Comparison of ENCODE assay signal across 8 cellular contexts in genomic region chr1:85199667-85200366, GRCh38. TPM values are rescaled to one million over a fixed set of nuclear protein-coding genes. Genes with fewer than 3 reads are reported as not detected.
A peak's percentile ranks its signal among the peaks of the same experiment; 100 is the strongest.
DNase-seq lines count a peak whose midpoint lies in the region; FAIRE-seq and TF ChIP-seq lines count a peak whose summit lies in the region.

No MANE protein-coding gene starts in this region.

- no peaks in the 10 kb centered on the region for H3K9me3 ChIP-seq in mesenchymal stem cell (ENCODE audit: control insufficient read depth, low read length)

- no peak overlapping the region for H4K8ac ChIP-seq in mesenchymal stem cell (ENCODE audit: low read length)

- H2BK5ac ChIP-seq in mesenchymal stem cell (ENCODE audit: low read depth, low read length, poor library complexity, severe bottlenecking): no peak overlapping the region

- H3K36me3 ChIP-seq in mesenchymal stem cell (ENCODE audit: control insufficient read depth in 1 of 2, insufficient read depth in 2 of 2, low read depth in 1 of 2, low read length in 2 of 2): no peaks in the 10 kb centered on the region

- peak; percentile 15 for FAIRE-seq in H54 (lab: Jason Lieb, UNC)

- H3K4me3 ChIP-seq in astrocyte of the spinal cord (ENCODE audit: low read depth, low read length): peak overlapping the region; percentile 55
- H3K4me3 ChIP-seq in mesenchymal stem cell (ENCODE audit: insufficient read depth in 1 of 2, low read depth in 1 of 2, low read length in 2 of 2): peak overlapping the region; percentile 84 to 87

- H3K4me1 ChIP-seq in mesenchymal stem cell (ENCODE audit: control insufficient read depth, insufficient read depth, low read depth, low read length): peaks cover 11% of the 10 kb centered on the region

- H4K91ac ChIP-seq in mesenchymal stem cell (ENCODE audit: low read length): no peak overlapping the region

- in situ Hi-C loops in astrocyte of the spinal cord (cut with HindIII; ENCODE audit: low sequenced_read_pairs): no loop called here

- no peak for TF ChIP-seq POLR2A in H54 (IDR thresholded peaks at IDR 0.05; ENCODE audit: low read depth, low read length)

- WGBS in mesenchymal stem cell: 2% methylated on average over 18 of the region's 21 CpGs

- H3K14ac ChIP-seq in mesenchymal stem cell (ENCODE audit: low read length in 2 of 2): no peak overlapping the region

- peak overlapping the region; percentile 82 for H3K27ac ChIP-seq in 22Rv1
- H3K27ac ChIP-seq in mesenchymal stem cell (ENCODE audit: low read length, poor library complexity, severe bottlenecking): no peak overlapping the region

- no peak for DNase-seq in H54 (ENCODE audit: insufficient read length, low spot score)
- DNase-seq in astrocyte of the spinal cord (ENCODE audit: low read depth, low spot score): peak; percentile 12
- DNase-seq in mesenchymal stem cell: no peak
- no peak for DNase-seq in COR-L47 (lab: John Stamatoyannopoulos, UW)
- no peak for DNase-seq in DMS114 treated with DMSO at 0.1 percent for 48 hours (lab: John Stamatoyannopoulos, UW; ENCODE audit: unreplicated experiment)
- DNase-seq in NCI-H1417 treated with DMSO at 0.1 percent for 48 hours (lab: John Stamatoyannopoulos, UW): no peak
- DNase-seq in NCI-H1092 treated with DMSO at 0.1 percent for 48 hours (lab: John Stamatoyannopoulos, UW): no peak

- H3K79me1 ChIP-seq in mesenchymal stem cell (replicated peaks; ENCODE audit: low read length, poor library complexity, severe bottlenecking): no peaks in the 10 kb centered on the region

- peak overlapping the region; percentile 99 for H3K4me2 ChIP-seq in mesenchymal stem cell (ENCODE audit: low read length, poor library complexity, severe bottlenecking)

- H3K18ac ChIP-seq in mesenchymal stem cell (ENCODE audit: low read depth in 1 of 2, low read length in 2 of 2): peak overlapping the region; percentile 39 to 55

- TF ChIP-seq CTCF in 22Rv1 (IDR thresholded peaks at IDR 0.05) (no peak), astrocyte of the spinal cord (IDR thresholded peaks at IDR 0.05; ENCODE audit: low read depth, low read length) (no peak)

- H2BK15ac ChIP-seq in mesenchymal stem cell (ENCODE audit: low read depth, poor library complexity, severe bottlenecking): no peak overlapping the region

- no peak overlapping the region for H3K23ac ChIP-seq in mesenchymal stem cell (ENCODE audit: low read length in 2 of 2)

- peak overlapping the region; percentile 80 for H3K9ac ChIP-seq in mesenchymal stem cell (ENCODE audit: low read length)

- no peak overlapping the region for H2BK120ac ChIP-seq in mesenchymal stem cell (ENCODE audit: low read depth, low read length)

- no peaks in the 10 kb centered on the region for H3K27me3 ChIP-seq in mesenchymal stem cell (ENCODE audit: control insufficient read depth in 1 of 2, insufficient read depth in 1 of 2, low read length in 2 of 2)

- no peak overlapping the region for H3K4ac ChIP-seq in mesenchymal stem cell (ENCODE audit: low read depth in 1 of 2, low read length in 2 of 2)

- peak overlapping the region in 1 of 2 experiments; percentile 37 for H2BK12ac ChIP-seq in mesenchymal stem cell (ENCODE audit: low read length in 2 of 2)

- H2AFZ ChIP-seq in mesenchymal stem cell (ENCODE audit: low read depth, low read length): no peak overlapping the region

- no peak overlapping the region for H2AK5ac ChIP-seq in mesenchymal stem cell (ENCODE audit: low read length, severe bottlenecking)

RNA-seq across cellular contexts. Expression of gene SYDE2, which starts 1.0 kb away (rescaled TPM):
- 3.3 TPM for polyA plus RNA-seq in mesenchymal stem cell (2013, experiment 1 of 2)
- polyA plus RNA-seq in mesenchymal stem cell (2013, experiment 2 of 2): 3.5 TPM

RNA-seq across cellular contexts. Expression of gene C1orf52, which starts 59.6 kb away (rescaled TPM):
- 25.2 TPM for polyA plus RNA-seq in mesenchymal stem cell (2013, experiment 1 of 2)
- 25.7 TPM for polyA plus RNA-seq in mesenchymal stem cell (2013, experiment 2 of 2)
